Comparison of ENCODE assay signal across 9 cellular contexts in genomic region chr14:93132472-93133065, GRCh38. TPM values are rescaled to one million over a fixed set of nuclear protein-coding genes. Genes with fewer than 3 reads are reported as not detected.
DNase-seq lines count a peak whose midpoint lies in the region; ATAC-seq lines count a peak whose summit lies in the region.
"Had no signal": no experiment of that assay in that cellular context is flagged by ENCODE, and none has a peak within 500 bp of the region (broad histone marks: within the 10 kb centered on the region; RNA-seq: fewer than 3 reads in every experiment).

No MANE protein-coding gene starts in this region.

- H3K9me3 Mint-ChIP-seq in activated CD4-positive, alpha-beta memory T cell treated with anti-CD3 and anti-CD28 coated beads for 36 hours: no peaks in the 10 kb centered on the region
- H3K9me3 Mint-ChIP-seq: activated naive CD4-positive, alpha-beta T cell treated with anti-CD3 and anti-CD28 coated beads, Interleukin-2, amount 50 U/mL, for 24 hours had no signal

- H3K4me1 Mint-ChIP-seq in activated CD4-positive, alpha-beta memory T cell treated with anti-CD3 and anti-CD28 coated beads for 36 hours (ENCODE audit: low read depth): no peaks in the 10 kb centered on the region
- H3K4me1 Mint-ChIP-seq: activated naive CD4-positive, alpha-beta T cell treated with anti-CD3 and anti-CD28 coated beads, Interleukin-2, amount 50 U/mL, for 24 hours had no signal

- H3K9me3 ChIP-seq in right cardiac atrium (ENCODE audit: control insufficient read depth, low read length): no peaks in the 10 kb centered on the region
- no peaks in the 10 kb centered on the region for H3K9me3 ChIP-seq in subcutaneous abdominal adipose tissue (ENCODE audit: control insufficient read depth in 5 of 5, low read length in 5 of 5)

- POLR2A ChIA-PET in activated CD4-positive, alpha-beta memory T cell treated with anti-CD3 and anti-CD28 coated beads for 36 hours (lab: Charles Lee): interaction anchor here (1.4 kb wide), 1 partner anchor 19 kb away, joined by 3 read pairs; no protein-coding TSS in a partner anchor

- ATAC-seq in right cardiac atrium (peak; percentile 50 to 72), HG03442 (IDR thresholded peaks at IDR 0.05; ENCODE audit: unreplicated experiment) (no peak)

- WGBS in right cardiac atrium: 61% methylated on average over 8 of the region's 8 CpGs

- no peaks in the 10 kb centered on the region for H3K36me3 Mint-ChIP-seq in activated CD4-positive, alpha-beta memory T cell treated with anti-CD3 and anti-CD28 coated beads for 36 hours
- H3K36me3 Mint-ChIP-seq: activated naive CD4-positive, alpha-beta T cell treated with anti-CD3 and anti-CD28 coated beads, Interleukin-2, amount 50 U/mL, for 24 hours had no signal

- H3K4me3 ChIP-seq in right cardiac atrium (ENCODE audit: low read length): no peak overlapping the region
- no peak overlapping the region for H3K4me3 ChIP-seq in subcutaneous abdominal adipose tissue (ENCODE audit: low read depth in 1 of 5, low read length in 5 of 5)

- peak; percentile 15 for DNase-seq in activated CD4-positive, alpha-beta T cell treated with anti-CD3 and anti-CD28 coated beads for 48 hours
- DNase-seq in activated CD4-positive, alpha-beta T cell treated with anti-CD3 and anti-CD28 coated beads, Interleukin-2, amount 50 U/mL, for 48 hours: no peak
- DNase-seq in LHCN-M2 (ENCODE audit: low read depth) (peak; percentile 40), right cardiac atrium (no peak), GF-D8 (lab: John Stamatoyannopoulos, UW) (no peak)
- DNase-seq in activated CD4-positive, alpha-beta memory T cell treated with anti-CD3 and anti-CD28 coated beads for 36 hours: peak; percentile 21

- H3K36me3 ChIP-seq in subcutaneous abdominal adipose tissue (ENCODE audit: control insufficient read depth in 5 of 5, insufficient read depth in 5 of 5, low read length in 5 of 5): no peaks in the 10 kb centered on the region

- H3K27ac ChIP-seq in right cardiac atrium (ENCODE audit: low read length) (peak overlapping the region; percentile 66), subcutaneous abdominal adipose tissue (ENCODE audit: low read depth, low read length) (peak overlapping the region; percentile 75)

- intact Hi-C loops in activated CD4-positive, alpha-beta memory T cell treated with anti-CD3 and anti-CD28 coated beads for 36 hours (cut with micrococcal nuclease): no loop called here
- intact Hi-C loops in right cardiac atrium (cut with DNase I): no loop called here

- peaks cover 4% of the 10 kb centered on the region for H3K27me3 Mint-ChIP-seq in activated CD4-positive, alpha-beta memory T cell treated with anti-CD3 and anti-CD28 coated beads for 36 hours
- H3K27me3 Mint-ChIP-seq: activated naive CD4-positive, alpha-beta T cell treated with anti-CD3 and anti-CD28 coated beads, Interleukin-2, amount 50 U/mL, for 24 hours had no signal

- CTCF ChIA-PET in activated CD4-positive, alpha-beta memory T cell treated with anti-CD3 and anti-CD28 coated beads for 36 hours (lab: Charles Lee): interaction anchor here (0.6 to 3.6 kb wide), 13 partner anchors 9 to 1262 kb away, joined by 3 to 71 read pairs (median 4); partner anchors contain the start of gene ITPK1

- H3K27ac Mint-ChIP-seq in activated CD4-positive, alpha-beta memory T cell treated with anti-CD3 and anti-CD28 coated beads for 36 hours: no peak overlapping the region
- H3K27ac Mint-ChIP-seq: activated naive CD4-positive, alpha-beta T cell treated with anti-CD3 and anti-CD28 coated beads, Interleukin-2, amount 50 U/mL, for 24 hours had no signal

- peak overlapping the region in 2 of 5 donors; percentile 42 to 47 for H3K9ac ChIP-seq in subcutaneous abdominal adipose tissue (ENCODE audit: low read length in 5 of 5)

- H3K4me3 Mint-ChIP-seq in activated CD4-positive, alpha-beta memory T cell treated with anti-CD3 and anti-CD28 coated beads for 36 hours: no peak overlapping the region
- H3K4me3 Mint-ChIP-seq: activated naive CD4-positive, alpha-beta T cell treated with anti-CD3 and anti-CD28 coated beads, Interleukin-2, amount 50 U/mL, for 24 hours had no signal

- no peaks in the 10 kb centered on the region for H3K27me3 ChIP-seq in right cardiac atrium (ENCODE audit: control insufficient read depth, insufficient read depth)
- no peaks in the 10 kb centered on the region for H3K27me3 ChIP-seq in subcutaneous abdominal adipose tissue (ENCODE audit: control insufficient read depth in 5 of 5, insufficient read depth in 4 of 5, low read length in 5 of 5)

- H3K4me1 ChIP-seq in right cardiac atrium (ENCODE audit: control insufficient read depth, insufficient read depth, low read length) (no peaks in the 10 kb centered on the region), subcutaneous abdominal adipose tissue (ENCODE audit: control insufficient read depth in 5 of 5, insufficient read depth in 5 of 5, low read length in 5 of 5) (peaks cover 0 to 48% (median 28%) of the 10 kb centered on the region in 5 donors)

RNA-seq across cellular contexts. Expression of gene ITPK1, which starts 16.8 kb away (rescaled TPM):
- total RNA-seq in LHCN-M2 (2014; rRNA removed): 27.5 and 27.7 TPM in 2 replicates
- 45.8 TPM for polyA plus RNA-seq in LHCN-M2 (2012)
- total RNA-seq in activated CD4-positive, alpha-beta memory T cell treated with anti-CD3 and anti-CD28 coated beads for 36 hours: 10 to 100 TPM; 28.1 to 35.2 TPM
- total RNA-seq in right cardiac atrium: 100 to 1,000 TPM; 113 to 135 (median 129) TPM
- 78.2 TPM for polyA plus RNA-seq in right cardiac atrium

RNA-seq across cellular contexts. Expression of gene MOAP1, which starts 52.1 kb away (rescaled TPM):
- 13.3 and 13.8 TPM in 2 replicates for total RNA-seq in LHCN-M2 (2014; rRNA removed)
- polyA plus RNA-seq in LHCN-M2 (2012): 8.8 TPM
- total RNA-seq in activated CD4-positive, alpha-beta memory T cell treated with anti-CD3 and anti-CD28 coated beads for 36 hours: 10 to 100 TPM; 14.2 to 14.8 TPM
- total RNA-seq in right cardiac atrium: 10 to 100 TPM; 46.3 to 63.0 (median 54.8) TPM
- polyA plus RNA-seq in right cardiac atrium: 45.7 TPM

RNA-seq across cellular contexts. Expression of gene LYSET, which starts 52.5 kb away (rescaled TPM):
- 4.7 and 6.4 TPM in 2 replicates for total RNA-seq in LHCN-M2 (2014; rRNA removed)
- polyA plus RNA-seq in LHCN-M2 (2012): 15.5 TPM
- total RNA-seq in activated CD4-positive, alpha-beta memory T cell treated with anti-CD3 and anti-CD28 coated beads for 36 hours: 10 to 100 TPM; 12.0 to 12.4 TPM
- total RNA-seq in right cardiac atrium: 10 to 100 TPM; 17.0 to 20.4 (median 18.2) TPM
- 20.5 TPM for polyA plus RNA-seq in right cardiac atrium

Comparison
In these comparisons a context has a peak if more than half of its experiments do, and no peak if none do; other contexts are left out.
1. DNase-seq: peak in activated CD4-positive, alpha-beta T cell treated with anti-CD3 and anti-CD28 coated beads for 48 hours (single experiment), LHCN-M2 (single experiment) and activated CD4-positive, alpha-beta memory T cell treated with anti-CD3 and anti-CD28 coated beads for 36 hours (single experiment); none in activated CD4-positive, alpha-beta T cell treated with anti-CD3 and anti-CD28 coated beads, Interleukin-2, amount 50 U/mL, for 48 hours (0 of 2), right cardiac atrium (0 of 3) and GF-D8 (single experiment).